Comparison of ENCODE assay signal across 20 cellular contexts in genomic region chr22:44890416-44891292, GRCh38.
"Had no signal": no experiment of that assay in that cellular context is flagged by ENCODE, and none has a peak within 500 bp of the region (broad histone marks: within the 10 kb centered on the region; RNA-seq: fewer than 3 reads in every experiment).

No MANE protein-coding gene starts in this region.

- H3K9me3 ChIP-seq: left lung, neutrophil, sigmoid colon, thyroid gland, uterus had no signal

- ATAC-seq: effector memory CD8-positive, alpha-beta T cell; left lung; naive thymus-derived CD4-positive, alpha-beta T cell had no signal

- H3K27ac ChIP-seq: left lung, neutrophil, parathyroid adenoma, sigmoid colon, thyroid gland, uterus had no signal

- H3K79me2 ChIP-seq: parathyroid adenoma had no signal

- H3K4me3 ChIP-seq: left lung, sigmoid colon, thyroid gland, uterus had no signal

- H2AFZ ChIP-seq: parathyroid adenoma had no signal

- H3K36me3 Mint-ChIP-seq: activated naive CD8-positive, alpha-beta T cell; naive thymus-derived CD4-positive, alpha-beta T cell had no signal

- H3K27ac Mint-ChIP-seq: activated naive CD8-positive, alpha-beta T cell; activated T-helper 1 cell treated with anti-CD3 and anti-CD28 coated beads, Interleukin-12 subunit alpha, Interleukin-12 subunit beta, Interleukin-2, Interleukin-4 antibody, amounts not matched to agents 30 ng/mL and 10 ng/mL and 1 ng/mL, durations not matched to agents 14 hours and 24 hours and 36 hours; effector memory CD8-positive, alpha-beta T cell; naive thymus-derived CD4-positive, alpha-beta T cell; T-helper 2 cell treated with Interferon-gamma antibody and Interleukin-4, amounts not matched to agents 5 μg/mL and 100 μg/mL, for 36 hours had no signal

- H3K9me3 Mint-ChIP-seq: activated T-helper 1 cell treated with anti-CD3 and anti-CD28 coated beads, Interleukin-12 subunit alpha, Interleukin-12 subunit beta, Interleukin-2, Interleukin-4 antibody, amounts not matched to agents 30 ng/mL and 10 ng/mL and 1 ng/mL, durations not matched to agents 14 hours and 24 hours and 36 hours; effector memory CD8-positive, alpha-beta T cell; naive thymus-derived CD4-positive, alpha-beta T cell; T-helper 2 cell treated with Interferon-gamma antibody and Interleukin-4, amounts not matched to agents 5 μg/mL and 100 μg/mL, for 36 hours had no signal

- H3K36me3 ChIP-seq: left lung, neutrophil, sigmoid colon, thyroid gland, uterus had no signal

- H3K4me3 Mint-ChIP-seq: activated naive CD8-positive, alpha-beta T cell; activated T-helper 1 cell treated with anti-CD3 and anti-CD28 coated beads, Interleukin-12 subunit alpha, Interleukin-12 subunit beta, Interleukin-2, Interleukin-4 antibody, amounts not matched to agents 30 ng/mL and 10 ng/mL and 1 ng/mL, durations not matched to agents 14 hours and 24 hours and 36 hours; effector memory CD8-positive, alpha-beta T cell; naive thymus-derived CD4-positive, alpha-beta T cell; T-helper 2 cell treated with Interferon-gamma antibody and Interleukin-4, amounts not matched to agents 5 μg/mL and 100 μg/mL, for 36 hours had no signal

- DNase-seq: activated CD4-positive, alpha-beta T cell treated with anti-CD3 and anti-CD28 coated beads, Interleukin-2, amount 50 U/mL, for 4 hours; activated gamma-delta T cell treated with Interleukin-2 at 50 U/mL for 16 hours; activated T-cell treated with anti-CD3 and anti-CD28 coated beads for 4 hours; dermis blood vessel endothelial cell; effector memory CD8-positive, alpha-beta T cell; hippocampal formation; left lung; naive thymus-derived CD4-positive, alpha-beta T cell; sigmoid colon; stimulated activated CD4-positive, alpha-beta T cell treated with anti-CD3 and anti-CD28 coated beads, Interleukin-4, amount 100 ng/mL, for 4 hours; stimulated activated naive CD4-positive, alpha-beta T cell; thyroid gland; uterus had no signal

- H3K4me1 ChIP-seq: left lung, parathyroid adenoma, sigmoid colon, thyroid gland, uterus had no signal

- FAIRE-seq: islet of Langerhans, TTC549 had no signal

- H3K4me1 Mint-ChIP-seq: naive thymus-derived CD4-positive, alpha-beta T cell had no signal

- H3K27me3 ChIP-seq: neutrophil, sigmoid colon, thyroid gland, uterus had no signal

- H3K9ac ChIP-seq: parathyroid adenoma had no signal
